ENCODE assay signal across 2 cellular contexts in the genomic region with DNA sequence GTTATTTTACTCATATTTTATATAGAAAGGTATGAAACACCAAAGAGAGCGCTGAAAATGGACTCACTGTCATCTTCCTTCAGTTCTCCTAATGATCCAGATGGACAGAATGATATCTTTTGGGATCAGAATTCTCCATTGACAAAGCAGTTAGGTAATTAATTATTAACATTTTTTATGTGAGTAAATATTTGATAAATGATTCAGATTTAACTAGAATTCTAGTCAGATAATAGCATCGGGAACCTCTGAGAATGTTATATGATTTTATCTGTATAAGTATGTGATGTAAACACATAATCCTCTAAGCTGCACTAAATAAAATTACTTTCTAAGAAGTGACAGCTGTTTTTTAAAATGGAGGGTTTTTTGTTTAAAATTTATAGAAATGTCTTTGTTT.
TF ChIP-seq lines count a peak whose summit lies in the region.

No MANE protein-coding gene starts in this region.

TF ChIP-seq in A549, 52 proteins besides CTCF, POLR2A, EP300 and RAD21:
- TF ChIP-seq, protein P1, sequence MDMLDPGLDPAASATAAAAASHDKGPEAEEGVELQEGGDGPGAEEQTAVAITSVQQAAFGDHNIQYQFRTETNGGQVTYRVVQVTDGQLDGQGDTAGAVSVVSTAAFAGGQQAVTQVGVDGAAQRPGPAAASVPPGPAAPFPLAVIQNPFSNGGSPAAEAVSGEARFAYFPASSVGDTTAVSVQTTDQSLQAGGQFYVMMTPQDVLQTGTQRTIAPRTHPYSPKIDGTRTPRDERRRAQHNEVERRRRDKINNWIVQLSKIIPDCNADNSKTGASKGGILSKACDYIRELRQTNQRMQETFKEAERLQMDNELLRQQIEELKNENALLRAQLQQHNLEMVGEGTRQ (IDR thresholded peaks at IDR 0.05) = no peak
- TF ChIP-seq, protein P2, sequence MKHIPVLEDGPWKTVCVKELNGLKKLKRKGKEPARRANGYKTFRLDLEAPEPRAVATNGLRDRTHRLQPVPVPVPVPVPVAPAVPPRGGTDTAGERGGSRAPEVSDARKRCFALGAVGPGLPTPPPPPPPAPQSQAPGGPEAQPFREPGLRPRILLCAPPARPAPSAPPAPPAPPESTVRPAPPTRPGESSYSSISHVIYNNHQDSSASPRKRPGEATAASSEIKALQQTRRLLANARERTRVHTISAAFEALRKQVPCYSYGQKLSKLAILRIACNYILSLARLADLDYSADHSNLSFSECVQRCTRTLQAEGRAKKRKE (CRISPR knock-in tag; IDR thresholded peaks at IDR 0.05; ENCODE audit: low read depth) = no peak
- TF ChIP-seq EHMT2 (IDR thresholded peaks at IDR 0.05; ENCODE audit: low read depth) (no peak), CEBPB (IDR thresholded peaks at IDR 0.05) (no peak), JUN (IDR thresholded peaks at IDR 0.05) (no peak), HEYL (CRISPR knock-in tag; IDR thresholded peaks at IDR 0.05) (no peak), RARB (CRISPR knock-in tag; IDR thresholded peaks at IDR 0.05) (no peak), RNF2 (IDR thresholded peaks at IDR 0.05; ENCODE audit: borderline replicate concordance, low read depth) (no peak), EHF (CRISPR knock-in tag; IDR thresholded peaks at IDR 0.05) (no peak), NR3C1 (IDR thresholded peaks at IDR 0.05) (no peak), JUNB (IDR thresholded peaks at IDR 0.05) (peak; percentile 33; the same call in 1 of the 2 replicates), CBX8 (IDR thresholded peaks at IDR 0.05) (no peak), BHLHE40 (IDR thresholded peaks at IDR 0.05; ENCODE audit: low read depth, low read length) (no peak), PHF8 (IDR thresholded peaks at IDR 0.05; ENCODE audit: borderline replicate concordance, low read depth) (no peak), FOSL2 (IDR thresholded peaks at IDR 0.05) (no peak), FOSL2 (CRISPR knock-in tag; IDR thresholded peaks at IDR 0.05) (peak; percentile 29; the same call in 1 of the 2 replicates), TFCP2L1 (CRISPR knock-in tag; IDR thresholded peaks at IDR 0.05) (no peak), HDAC2 (IDR thresholded peaks at IDR 0.05) (no peak), GATA3 (IDR thresholded peaks at IDR 0.05; ENCODE audit: borderline replicate concordance) (peak; percentile 84; the same call in 1 of the 2 replicates), NPAS2 (CRISPR knock-in tag; IDR thresholded peaks at IDR 0.05; ENCODE audit: borderline replicate concordance) (no peak)
- TF ChIP-seq, protein P3, sequence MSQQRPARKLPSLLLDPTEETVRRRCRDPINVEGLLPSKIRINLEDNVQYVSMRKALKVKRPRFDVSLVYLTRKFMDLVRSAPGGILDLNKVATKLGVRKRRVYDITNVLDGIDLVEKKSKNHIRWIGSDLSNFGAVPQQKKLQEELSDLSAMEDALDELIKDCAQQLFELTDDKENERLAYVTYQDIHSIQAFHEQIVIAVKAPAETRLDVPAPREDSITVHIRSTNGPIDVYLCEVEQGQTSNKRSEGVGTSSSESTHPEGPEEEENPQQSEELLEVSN (IDR thresholded peaks at IDR 0.05; ENCODE audit: borderline replicate concordance, low read depth) = no peak
- TF ChIP-seq, protein P4, sequence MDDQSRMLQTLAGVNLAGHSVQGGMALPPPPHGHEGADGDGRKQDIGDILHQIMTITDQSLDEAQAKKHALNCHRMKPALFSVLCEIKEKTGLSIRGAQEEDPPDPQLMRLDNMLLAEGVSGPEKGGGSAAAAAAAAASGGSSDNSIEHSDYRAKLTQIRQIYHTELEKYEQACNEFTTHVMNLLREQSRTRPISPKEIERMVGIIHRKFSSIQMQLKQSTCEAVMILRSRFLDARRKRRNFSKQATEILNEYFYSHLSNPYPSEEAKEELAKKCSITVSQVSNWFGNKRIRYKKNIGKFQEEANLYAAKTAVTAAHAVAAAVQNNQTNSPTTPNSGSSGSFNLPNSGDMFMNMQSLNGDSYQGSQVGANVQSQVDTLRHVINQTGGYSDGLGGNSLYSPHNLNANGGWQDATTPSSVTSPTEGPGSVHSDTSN (IDR thresholded peaks at IDR 0.05) = no peak
- TF ChIP-seq, protein P5, sequence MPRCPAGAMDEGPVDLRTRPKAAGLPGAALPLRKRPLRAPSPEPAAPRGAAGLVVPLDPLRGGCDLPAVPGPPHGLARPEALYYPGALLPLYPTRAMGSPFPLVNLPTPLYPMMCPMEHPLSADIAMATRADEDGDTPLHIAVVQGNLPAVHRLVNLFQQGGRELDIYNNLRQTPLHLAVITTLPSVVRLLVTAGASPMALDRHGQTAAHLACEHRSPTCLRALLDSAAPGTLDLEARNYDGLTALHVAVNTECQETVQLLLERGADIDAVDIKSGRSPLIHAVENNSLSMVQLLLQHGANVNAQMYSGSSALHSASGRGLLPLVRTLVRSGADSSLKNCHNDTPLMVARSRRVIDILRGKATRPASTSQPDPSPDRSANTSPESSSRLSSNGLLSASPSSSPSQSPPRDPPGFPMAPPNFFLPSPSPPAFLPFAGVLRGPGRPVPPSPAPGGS (IDR thresholded peaks at IDR 0.05) = no peak

TF ChIP-seq in GM23338, 12 proteins besides CTCF, POLR2A, EP300 and RAD21 (continued from another document):
- TF ChIP-seq, protein P6, sequence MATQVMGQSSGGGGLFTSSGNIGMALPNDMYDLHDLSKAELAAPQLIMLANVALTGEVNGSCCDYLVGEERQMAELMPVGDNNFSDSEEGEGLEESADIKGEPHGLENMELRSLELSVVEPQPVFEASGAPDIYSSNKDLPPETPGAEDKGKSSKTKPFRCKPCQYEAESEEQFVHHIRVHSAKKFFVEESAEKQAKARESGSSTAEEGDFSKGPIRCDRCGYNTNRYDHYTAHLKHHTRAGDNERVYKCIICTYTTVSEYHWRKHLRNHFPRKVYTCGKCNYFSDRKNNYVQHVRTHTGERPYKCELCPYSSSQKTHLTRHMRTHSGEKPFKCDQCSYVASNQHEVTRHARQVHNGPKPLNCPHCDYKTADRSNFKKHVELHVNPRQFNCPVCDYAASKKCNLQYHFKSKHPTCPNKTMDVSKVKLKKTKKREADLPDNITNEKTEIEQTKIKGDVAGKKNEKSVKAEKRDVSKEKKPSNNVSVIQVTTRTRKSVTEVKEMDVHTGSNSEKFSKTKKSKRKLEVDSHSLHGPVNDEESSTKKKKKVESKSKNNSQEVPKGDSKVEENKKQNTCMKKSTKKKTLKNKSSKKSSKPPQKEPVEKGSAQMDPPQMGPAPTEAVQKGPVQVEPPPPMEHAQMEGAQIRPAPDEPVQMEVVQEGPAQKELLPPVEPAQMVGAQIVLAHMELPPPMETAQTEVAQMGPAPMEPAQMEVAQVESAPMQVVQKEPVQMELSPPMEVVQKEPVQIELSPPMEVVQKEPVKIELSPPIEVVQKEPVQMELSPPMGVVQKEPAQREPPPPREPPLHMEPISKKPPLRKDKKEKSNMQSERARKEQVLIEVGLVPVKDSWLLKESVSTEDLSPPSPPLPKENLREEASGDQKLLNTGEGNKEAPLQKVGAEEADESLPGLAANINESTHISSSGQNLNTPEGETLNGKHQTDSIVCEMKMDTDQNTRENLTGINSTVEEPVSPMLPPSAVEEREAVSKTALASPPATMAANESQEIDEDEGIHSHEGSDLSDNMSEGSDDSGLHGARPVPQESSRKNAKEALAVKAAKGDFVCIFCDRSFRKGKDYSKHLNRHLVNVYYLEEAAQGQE (IDR thresholded peaks at IDR 0.05; ENCODE audit: unreplicated experiment) = no peak
- TF ChIP-seq EZH2phosphoT487 (IDR thresholded peaks at IDR 0.05; ENCODE audit: unreplicated experiment) (no peak), EZH2 (IDR thresholded peaks at IDR 0.05; ENCODE audit: low read depth, unreplicated experiment) (no peak)
